Comparison of ENCODE assay signal across 8 cellular contexts in the genomic region with DNA sequence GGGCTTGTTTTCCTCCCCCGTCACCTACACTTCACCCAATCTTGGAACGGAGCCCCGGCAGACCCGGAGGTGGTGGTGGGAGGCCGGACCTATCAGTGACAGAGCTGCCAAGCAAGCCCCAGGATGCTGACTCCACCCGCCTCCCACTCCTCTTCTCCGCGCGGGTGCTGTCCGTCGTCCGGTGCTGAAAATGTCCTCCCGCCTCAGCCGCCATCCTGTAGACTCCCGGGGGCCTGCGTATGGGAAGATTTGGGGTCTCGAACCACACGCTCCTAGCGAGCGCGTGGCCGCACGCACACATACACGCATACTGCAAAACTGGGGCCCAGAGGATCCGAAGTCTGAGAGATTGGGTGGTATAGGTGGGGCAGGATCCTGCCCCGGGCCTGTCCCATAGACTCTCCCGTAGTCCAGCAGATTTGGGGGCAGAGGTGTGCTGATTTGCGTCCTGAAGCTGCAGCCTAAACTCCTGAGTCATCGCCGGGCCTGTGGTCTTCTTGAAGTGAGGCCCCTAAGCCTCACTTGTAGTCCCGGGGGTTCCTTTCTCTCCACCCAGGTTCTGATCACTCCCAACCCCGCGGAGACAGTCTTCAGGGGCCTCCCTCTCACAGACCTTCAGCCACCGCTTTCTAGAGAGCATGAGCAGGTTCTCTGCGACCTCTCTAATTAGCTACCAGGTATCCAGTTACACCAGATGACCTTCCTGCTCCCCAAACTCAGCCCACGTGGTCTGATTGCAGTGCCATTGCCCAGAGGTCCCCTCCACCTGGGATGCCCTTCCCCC.
DNase-seq lines count a peak whose midpoint lies in the region; ATAC-seq and FAIRE-seq lines count a peak whose summit lies in the region.

No MANE protein-coding gene starts in this region.

- DNase-seq in Ammon's horn (ENCODE audit: low spot score) (peak; percentile 67), GM19239 (ENCODE audit: insufficient read length, low spot score) (peak; percentile 96), T-helper 2 cell (peak in 4 of 5 experiments; percentile 47 to 88 (median 78)), T47D (ENCODE audit: low read depth in 1 of 2, low spot score in 1 of 2) (peak; percentile 82 to 89), NCI-H1436 treated with DMSO at 0.1 percent for 48 hours (lab: John Stamatoyannopoulos, UW) (no peak)
- peak; percentile 78 to 79 for DNase-seq in stimulated activated CD4-positive, alpha-beta T cell treated with anti-CD3 and anti-CD28 coated beads, Interleukin-2, amount 100 ng/mL, for 48 hours

- in situ Hi-C loops in T47D (cut with HindIII; ENCODE audit: low pct_unique_long_range_greater_than_20kb, low sequenced_read_pairs) = no loop called here

- peaks cover 2% of the 10 kb centered on the region for H3K27me3 ChIP-seq in layer of hippocampus (ENCODE audit: control insufficient read depth, insufficient read depth, low read length)

- FAIRE-seq in GM19239 (lab: Jason Lieb, UNC) = no peak

- ATAC-seq in HG03439 (IDR thresholded peaks at IDR 0.05; ENCODE audit: unreplicated experiment) = peak; percentile 38

- peak overlapping the region; percentile 100 for H3K27ac ChIP-seq in layer of hippocampus (ENCODE audit: low read depth, low read length)
